8 cellular contexts compared by ENCODE assay signal in the genomic region with DNA sequence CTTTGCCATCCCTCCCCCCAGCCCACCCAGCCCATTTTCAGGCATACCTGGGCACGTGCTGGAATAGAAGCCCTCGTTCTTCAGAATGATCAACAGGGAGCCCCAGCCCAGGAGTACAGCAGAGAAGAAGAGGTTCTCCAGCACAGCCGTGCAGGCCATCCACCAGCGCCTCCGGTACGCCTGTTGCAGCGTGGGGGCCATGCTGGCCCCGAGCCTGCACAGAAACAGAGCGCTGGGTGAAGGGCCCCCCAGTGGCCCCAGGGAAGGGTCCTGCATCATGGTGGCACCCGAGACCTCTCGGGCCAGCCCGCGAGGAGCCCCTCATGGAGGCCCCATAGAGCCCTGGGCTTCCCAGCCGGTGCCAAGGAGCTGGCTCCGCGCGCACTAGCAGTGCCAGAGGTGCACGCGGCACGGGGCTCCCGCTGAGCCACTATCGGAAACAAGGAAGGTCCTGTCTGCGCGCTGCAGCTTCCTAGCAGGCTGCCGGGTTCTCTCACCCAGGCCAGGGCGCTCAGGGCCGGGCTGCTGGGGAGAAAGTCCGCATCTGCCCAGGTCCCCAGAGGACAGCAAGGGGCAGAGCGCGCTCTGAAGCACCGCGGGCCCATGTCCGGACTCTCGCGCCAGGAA. TPM values are rescaled to one million over a fixed set of nuclear protein-coding genes. Genes with fewer than 3 reads are reported as not detected.
DNase-seq lines count a peak whose midpoint lies in the region; ATAC-seq and TF ChIP-seq lines count a peak whose summit lies in the region.

No MANE protein-coding gene starts in this region.

- H3K4me3 ChIP-seq in GM23248: peak overlapping the region; percentile 99
- H3K4me3 ChIP-seq in osteoblast (ENCODE audit: insufficient read depth, low read length): peak overlapping the region; percentile 91

- no peak overlapping the region for H3K27ac ChIP-seq in GM23248
- no peak overlapping the region for H3K27ac ChIP-seq in foreskin keratinocyte
- no peak overlapping the region for H3K27ac ChIP-seq in osteoblast (ENCODE audit: low read depth, low read length)

- H3K27me3 ChIP-seq in GM23248 (replicated peaks; ENCODE audit: insufficient read depth) (no peaks in the 10 kb centered on the region), foreskin keratinocyte (peaks cover 9% of the 10 kb centered on the region), osteoblast (ENCODE audit: insufficient read depth, low read length) (no peaks in the 10 kb centered on the region)

- H3F3A ChIP-seq in GM23248 (ENCODE audit: insufficient read depth): no peaks in the 10 kb centered on the region

- H3K4me1 ChIP-seq in GM23248 (ENCODE audit: insufficient read depth) (peaks cover 4% of the 10 kb centered on the region; the same call in 1 of the 2 replicates), foreskin keratinocyte (no peaks in the 10 kb centered on the region), osteoblast (ENCODE audit: insufficient read depth, low read length) (peaks cover 4% of the 10 kb centered on the region)

- H3K36me3 ChIP-seq in GM23248 (ENCODE audit: low read depth) (no peaks in the 10 kb centered on the region), osteoblast (ENCODE audit: insufficient read depth, low read length) (no peaks in the 10 kb centered on the region)

- 15 to 16% methylated on average over 30 to 32 of the region's 35 CpGs for WGBS in GM23248 (ENCODE audit: low coverage in 1 of 2, low lambda C conversion rate in 2 of 2, missing lambda C conversion rate in 2 of 2), 2 experiments

- H3K79me2 ChIP-seq in GM23248 (ENCODE audit: insufficient read depth) (no peaks in the 10 kb centered on the region), osteoblast (ENCODE audit: insufficient read depth, low read length) (no peaks in the 10 kb centered on the region)

- no peaks in the 10 kb centered on the region for H3K9me3 ChIP-seq in GM23248 (ENCODE audit: low read depth)
- no peaks in the 10 kb centered on the region for H3K9me3 ChIP-seq in osteoblast (ENCODE audit: low read depth, low read length)

- DNase-seq in GM03348 (ENCODE audit: low spot score) (peak; percentile 47), GM23248 (peak; percentile 67), MV-4-11 (lab: John Stamatoyannopoulos, UW) (peak; percentile 41), foreskin keratinocyte (no peak), osteoblast (ENCODE audit: insufficient read length, low spot score, missing footprints) (peak; percentile 73), inferior parietal cortex (ENCODE audit: extremely low spot score) (no peak)
- peak; percentile 52 for DNase-seq in activated T-cell treated with anti-CD3 and anti-CD28 coated beads, Interleukin-2, amount 50 U/mL, for 1 hour

- in situ Hi-C loops in GM23248 (cut with MboI): no loop called here

- peak overlapping the region; percentile 100 for H2AFZ ChIP-seq in GM23248
- H2AFZ ChIP-seq in osteoblast (ENCODE audit: low read length): peak overlapping the region; percentile 91

- ATAC-seq in foreskin keratinocyte (peak; percentile 61), GM18520 (IDR thresholded peaks at IDR 0.05; ENCODE audit: unreplicated experiment) (no peak)

- no peaks in the 10 kb centered on the region for H3K9me2 ChIP-seq in GM23248 (ENCODE audit: insufficient read depth)

- peak overlapping the region; percentile 89 for H3K9ac ChIP-seq in GM23248

- H4K20me1 ChIP-seq in GM23248 (ENCODE audit: insufficient read depth) (no peaks in the 10 kb centered on the region), osteoblast (ENCODE audit: insufficient read depth, low read length) (no peaks in the 10 kb centered on the region)

- no peak for TF ChIP-seq CTCF in foreskin keratinocyte (conservative IDR thresholded peaks at IDR 0.05)
- TF ChIP-seq CTCF in osteoblast (IDR thresholded peaks at IDR 0.05; ENCODE audit: extremely low read depth, low read depth, low read length): no peak

- H3K4me2 ChIP-seq in GM23248 (ENCODE audit: unreplicated experiment): peak overlapping the region; percentile 95
- peak overlapping the region; percentile 94 for H3K4me2 ChIP-seq in osteoblast (ENCODE audit: insufficient read depth, low read length)

RNA-seq across cellular contexts. Expression of a gene that starts 1.5 kb away (rescaled TPM):
- 6.2 and 9.3 TPM in 2 replicates for total RNA-seq in GM23248 (2014; rRNA removed; shearing (Covaris generic))
- polyA plus RNA-seq in GM23248 (2016; fragmentation: Nextera tagmentation; extraction: Ambion mirVana) (7.1 and 7.7 TPM in 2 replicates), foreskin keratinocyte (3.2 and 5.4 TPM in 2 replicates)
- total RNA-seq in foreskin keratinocyte (4.3 and 6.2 TPM in 2 replicates), osteoblast (18.5 and 28.0 TPM in 2 replicates)

RNA-seq across cellular contexts. Expression of a gene that starts 16.5 kb away (rescaled TPM):
- total RNA-seq in GM23248 (2014; rRNA removed; shearing (Covaris generic)): 29.0 and 48.3 TPM in 2 replicates
- 73.4 and 78.3 TPM in 2 replicates for polyA plus RNA-seq in GM23248 (2016; fragmentation: Nextera tagmentation; extraction: Ambion mirVana)
- total RNA-seq in foreskin keratinocyte: 42.2 and 88.5 TPM in 2 replicates
- polyA plus RNA-seq in foreskin keratinocyte: 120 and 195 TPM in 2 replicates
- 22.1 and 25.7 TPM in 2 replicates for total RNA-seq in osteoblast

RNA-seq across cellular contexts. Expression of a gene that starts 23.4 kb away (rescaled TPM):
- not detected in 2 replicates for total RNA-seq in GM23248 (2014; rRNA removed; shearing (Covaris generic))
- not detected in 2 replicates for polyA plus RNA-seq in GM23248 (2016; fragmentation: Nextera tagmentation; extraction: Ambion mirVana)
- not detected in 2 replicates for total RNA-seq in foreskin keratinocyte
- polyA plus RNA-seq in foreskin keratinocyte: not detected in 2 replicates
- not detected in 2 replicates for total RNA-seq in osteoblast

RNA-seq across cellular contexts. Expression of a gene that starts 53.4 kb away (rescaled TPM):
- total RNA-seq in GM23248 (2014; rRNA removed; shearing (Covaris generic)): 32.8 and 41.5 TPM in 2 replicates
- polyA plus RNA-seq in GM23248 (2016; fragmentation: Nextera tagmentation; extraction: Ambion mirVana) (74.0 and 75.9 TPM in 2 replicates), foreskin keratinocyte (111 and 135 TPM in 2 replicates)
- total RNA-seq in foreskin keratinocyte (96.0 and 108 TPM in 2 replicates), osteoblast (61.3 and 65.9 TPM in 2 replicates)

RNA-seq across cellular contexts. Expression of a gene that starts 53.7 kb away (rescaled TPM):
- total RNA-seq in GM23248 (2014; rRNA removed; shearing (Covaris generic)): 0.32 TPM in 1 of 2 replicates, not detected in the other
- polyA plus RNA-seq in GM23248 (2016; fragmentation: Nextera tagmentation; extraction: Ambion mirVana) (0.80 and 1.1 TPM in 2 replicates), foreskin keratinocyte (0.34 and 0.42 TPM in 2 replicates)
- total RNA-seq in foreskin keratinocyte (0.10 and 0.11 TPM in 2 replicates), osteoblast (0.29 and 0.36 TPM in 2 replicates)

Comparison
In these comparisons a context has a peak if more than half of its experiments do, and no peak if none do; other contexts are left out.
1. DNase-seq: peak in GM03348 (single experiment), GM23248 (single experiment), MV-4-11 (single experiment), activated T-cell treated with anti-CD3 and anti-CD28 coated beads, Interleukin-2, amount 50 U/mL, for 1 hour (single experiment) and osteoblast (single experiment); none in foreskin keratinocyte (0 of 2) and inferior parietal cortex (single experiment).